In genomic region chr6:165034271-165034741, GRCh38 we compare ENCODE assay signal across 21 cellular contexts.
DNase-seq lines count a peak whose midpoint lies in the region; ATAC-seq and TF ChIP-seq lines count a peak whose summit lies in the region.
"Had no signal": no experiment of that assay in that cellular context is flagged by ENCODE, and none has a peak within 500 bp of the region (broad histone marks: within the 10 kb centered on the region; RNA-seq: fewer than 3 reads in every experiment).

No MANE protein-coding gene starts in this region.

- H3K36me3 ChIP-seq in mammary epithelial cell (ENCODE audit: insufficient read depth, low read length) (no peaks in the 10 kb centered on the region), SJSA1 (0 out of 2 replicates have a peak, but pooled peaks cover 3% of the 10 kb centered on the region), osteoblast (ENCODE audit: insufficient read depth, low read length) (no peaks in the 10 kb centered on the region)

- dilution Hi-C loops in mammary epithelial cell (cut with HindIII; ENCODE audit: low sequenced_read_pairs) = no loop called here

- H3K9me3 ChIP-seq in mammary epithelial cell (replicated peaks; ENCODE audit: insufficient read depth, low read length) (peaks cover 10% of the 10 kb centered on the region), SJSA1 (replicated peaks) (no peaks in the 10 kb centered on the region), osteoblast (ENCODE audit: low read depth, low read length) (no peaks in the 10 kb centered on the region)

- BruUV-seq in MCF 10A (replicated peaks; lab: Mats Ljungman, UMichigan) (no TSS peak), mammary epithelial cell (replicated peaks; lab: Mats Ljungman, UMichigan) (no TSS peak)

- no peak overlapping the region for H3K27ac ChIP-seq in mammary epithelial cell (ENCODE audit: insufficient read depth, low read depth, low read length)
- peak overlapping the region; percentile 70 for H3K27ac ChIP-seq in SJSA1
- H3K27ac ChIP-seq in osteoblast (ENCODE audit: low read depth, low read length) = no peak overlapping the region

- H3K9me3 Mint-ChIP-seq in MCF 10A (ENCODE audit: unreplicated experiment) = peaks cover 8% of the 10 kb centered on the region

- in situ Hi-C loops in mammary epithelial cell (cut with MboI; ENCODE audit: low sequenced_read_pairs in 2 of 2) = no loop called here

- no peak overlapping the region for H3K9ac ChIP-seq in mammary epithelial cell (ENCODE audit: insufficient read depth, low read length)

- H3K79me2 ChIP-seq in mammary epithelial cell (ENCODE audit: insufficient read depth, low read length) (no peaks in the 10 kb centered on the region), osteoblast (ENCODE audit: insufficient read depth, low read length) (no peaks in the 10 kb centered on the region)

- H3K27me3 Mint-ChIP-seq in MCF 10A (ENCODE audit: insufficient read depth, unreplicated experiment) = no peaks in the 10 kb centered on the region
- H3K27me3 Mint-ChIP-seq: B cell had no signal

- H3K4me3 ChIP-seq in mammary epithelial cell (replicated peaks in 1 of 3; ENCODE audit: insufficient read depth in 1 of 3, low read depth in 2 of 3, low read length in 3 of 3) = no peak overlapping the region
- H3K4me3 ChIP-seq in SJSA1 = no peak overlapping the region
- H3K4me3 ChIP-seq in osteoblast (ENCODE audit: insufficient read depth, low read length) = no peak overlapping the region
- H3K4me3 ChIP-seq: GM12878 had no signal

- no peak overlapping the region for H2AFZ ChIP-seq in mammary epithelial cell (ENCODE audit: low read depth, low read length)
- H2AFZ ChIP-seq in osteoblast (ENCODE audit: low read length) = no peak overlapping the region

- H4K20me1 ChIP-seq in mammary epithelial cell (ENCODE audit: insufficient read depth, low read length) = no peaks in the 10 kb centered on the region
- no peaks in the 10 kb centered on the region for H4K20me1 ChIP-seq in osteoblast (ENCODE audit: insufficient read depth, low read length)

- no peaks in the 10 kb centered on the region for H3K27me3 ChIP-seq in mammary epithelial cell (ENCODE audit: insufficient read depth, low read length)
- no peaks in the 10 kb centered on the region for H3K27me3 ChIP-seq in SJSA1 (replicated peaks)
- no peaks in the 10 kb centered on the region for H3K27me3 ChIP-seq in osteoblast (ENCODE audit: insufficient read depth, low read length)

- H3K36me3 Mint-ChIP-seq in MCF 10A (ENCODE audit: insufficient read depth, unreplicated experiment) = no peaks in the 10 kb centered on the region
- H3K36me3 Mint-ChIP-seq: CD14-positive monocyte had no signal

- H3K4me1 ChIP-seq in mammary epithelial cell (ENCODE audit: insufficient read depth, low read length) (no peaks in the 10 kb centered on the region), SJSA1 (replicated peaks) (peaks cover 16% of the 10 kb centered on the region), osteoblast (ENCODE audit: insufficient read depth, low read length) (no peaks in the 10 kb centered on the region)

- peaks cover 18% of the 10 kb centered on the region for H3K4me1 Mint-ChIP-seq in MCF 10A (ENCODE audit: insufficient read depth, unreplicated experiment)
- H3K4me1 Mint-ChIP-seq: B cell, CD14-positive monocyte had no signal

- POLR2A ChIA-PET in MCF 10A (lab: Yijun Ruan, JAX) = interaction anchor here (0.6 to 1.1 kb wide), 2 partner anchors 21 to 1950 kb away, joined by 3 read pairs; no protein-coding TSS in a partner anchor

- 48% methylated on average over 4 of the region's 4 CpGs for WGBS in mammary epithelial cell (ENCODE audit: low coverage, missing lambda C conversion rate)

- no peak overlapping the region for H3K4me3 Mint-ChIP-seq in MCF 10A (ENCODE audit: unreplicated experiment)
- H3K4me3 Mint-ChIP-seq: B cell, CD14-positive monocyte had no signal

- CTCF ChIA-PET in MCF 10A (lab: Yijun Ruan, JAX) (no interaction called here), mammary epithelial cell (lab: Charles Lee; ENCODE audit: low non-redundant PET) (no interaction called here)

- intact Hi-C loops in MCF 10A (cut with micrococcal nuclease) (no loop called here), mammary epithelial cell (cut with micrococcal nuclease) (no loop called here)

- TF ChIP-seq CTCF in MCF 10A (IDR thresholded peaks at IDR 0.05; ENCODE audit: unreplicated experiment) = no peak
- no peak for TF ChIP-seq CTCF in mammary epithelial cell (conservative IDR thresholded peaks at IDR 0.05 in 1 of 2, IDR thresholded peaks at IDR 0.05 in 1 of 2; ENCODE audit: extremely low read depth in 1 of 2, insufficient read depth in 1 of 2, low read depth in 1 of 2, low read length in 2 of 2)
- TF ChIP-seq CTCF in osteoblast (IDR thresholded peaks at IDR 0.05; ENCODE audit: extremely low read depth, low read depth, low read length) = no peak

- DNase-seq in MCF 10A (ENCODE audit: unreplicated experiment) (peak; percentile 20), mammary epithelial cell (no peak), SJSA1 (ENCODE audit: low read depth in 1 of 2, low spot score in 2 of 2) (peak in 1 of 2 experiments; percentile 67), osteoblast (ENCODE audit: insufficient read length, low spot score, missing footprints) (peak; percentile 10), LoVo (ENCODE audit: low spot score) (no peak), NOMO-1 (lab: John Stamatoyannopoulos, UW; ENCODE audit: unreplicated experiment in 2 of 2) (no peak)
- DNase-seq: 8988T, EL, Kasumi-1, NCI-H1105, NCI-H146, NCI-H2029 treated with DMSO at 0.1 percent for 48 hours, NCI-H226, NCI-H510A treated with DMSO at 0.1 percent for 48 hours, NCI-H82, OCI-M1 had no signal

- no peak overlapping the region for H3K4me2 ChIP-seq in mammary epithelial cell (ENCODE audit: insufficient read depth, low read depth, low read length)
- no peak overlapping the region for H3K4me2 ChIP-seq in osteoblast (ENCODE audit: insufficient read depth, low read length)

- ATAC-seq in HG02588 (IDR thresholded peaks at IDR 0.05; ENCODE audit: unreplicated experiment) = no peak
- no peak for ATAC-seq in GM21515 (IDR thresholded peaks at IDR 0.05; ENCODE audit: unreplicated experiment)
- ATAC-seq: GM12878 had no signal

- H3K27ac Mint-ChIP-seq in MCF 10A (ENCODE audit: low read depth, unreplicated experiment) = no peak overlapping the region
- H3K27ac Mint-ChIP-seq: B cell, CD14-positive monocyte had no signal

Comparison
In these comparisons a context has a peak if more than half of its experiments do, and no peak if none do; other contexts are left out.
1. DNase-seq: peak in MCF 10A (single experiment) and osteoblast (single experiment); none in mammary epithelial cell (single experiment), LoVo (single experiment) and NOMO-1 (0 of 2).